19 cellular contexts compared by ENCODE assay signal in genomic region chr1:110481968-110482623, GRCh38. TPM values are rescaled to one million over a fixed set of nuclear protein-coding genes. Genes with fewer than 3 reads are reported as not detected.
"Had no signal": no experiment of that assay in that cellular context is flagged by ENCODE, and none has a peak within 500 bp of the region (broad histone marks: within the 10 kb centered on the region; RNA-seq: fewer than 3 reads in every experiment).

No MANE protein-coding gene starts in this region.

- ATAC-seq: activated CD4-positive, alpha-beta T cell treated with anti-CD3 and anti-CD28 coated beads for 36 hours had no signal

- H3K36me3 Mint-ChIP-seq: activated naive CD4-positive, alpha-beta T cell treated with anti-CD3 and anti-CD28 coated beads, Interleukin-2, amount 50 U/mL, for 24 hours had no signal

- H3K9me3 ChIP-seq: esophagus squamous epithelium, right lobe of liver, stomach, thoracic aorta had no signal

- H3K4me3 Mint-ChIP-seq: activated CD4-positive, alpha-beta memory T cell treated with anti-CD3 and anti-CD28 coated beads, Interleukin-2, amount 10 ng/mL, durations not matched to agents 7 days and 5 days; activated CD4-positive, alpha-beta T cell treated with anti-CD3 and anti-CD28 coated beads for 36 hours; activated naive CD4-positive, alpha-beta T cell treated with anti-CD3 and anti-CD28 coated beads, Interleukin-2, amount 50 U/mL, for 24 hours; nephron; T-helper 17 cell had no signal

- H3K27ac Mint-ChIP-seq: activated CD4-positive, alpha-beta memory T cell treated with anti-CD3 and anti-CD28 coated beads, Interleukin-2, amount 10 ng/mL, durations not matched to agents 7 days and 5 days; activated CD4-positive, alpha-beta T cell treated with anti-CD3 and anti-CD28 coated beads for 36 hours; activated naive CD4-positive, alpha-beta T cell treated with anti-CD3 and anti-CD28 coated beads, Interleukin-2, amount 50 U/mL, for 24 hours; nephron; progenitor cell of endocrine pancreas; T-helper 17 cell had no signal

- H3K9me3 Mint-ChIP-seq: activated CD4-positive, alpha-beta memory T cell treated with anti-CD3 and anti-CD28 coated beads, Interleukin-2, amount 10 ng/mL, durations not matched to agents 7 days and 5 days; activated naive CD4-positive, alpha-beta T cell treated with anti-CD3 and anti-CD28 coated beads, Interleukin-2, amount 50 U/mL, for 24 hours; nephron had no signal

- H3K36me3 ChIP-seq: esophagus squamous epithelium, right lobe of liver, stomach, thoracic aorta had no signal

- H3K27me3 ChIP-seq: esophagus squamous epithelium, right lobe of liver had no signal

- H3K27ac ChIP-seq: coronary artery, esophagus squamous epithelium, right lobe of liver, stomach, thoracic aorta had no signal

- H3K4me1 ChIP-seq: right lobe of liver had no signal

- H3K4me3 ChIP-seq: coronary artery, esophagus squamous epithelium, right lobe of liver, stomach, thoracic aorta had no signal

- H3K4me1 Mint-ChIP-seq: activated naive CD4-positive, alpha-beta T cell treated with anti-CD3 and anti-CD28 coated beads, Interleukin-2, amount 50 U/mL, for 24 hours; nephron had no signal

- DNase-seq: activated CD4-positive, alpha-beta memory T cell treated with anti-CD3 and anti-CD28 coated beads, Interleukin-2, amount 10 ng/mL, durations not matched to agents 7 days and 5 days; activated CD4-positive, alpha-beta T cell treated with anti-CD3 and anti-CD28 coated beads for 36 hours; activated effector memory CD4-positive, alpha-beta T cell treated with anti-CD3 and anti-CD28 coated beads, Interleukin-2, amount 50 U/mL, for 16 hours; activated T-cell treated with anti-CD3 and anti-CD28 coated beads, Interleukin-2, amount 50 U/mL, for 48 hours; amniotic stem cell; esophagus squamous epithelium; right lobe of liver; stimulated activated CD4-positive, alpha-beta T cell treated with anti-CD3 and anti-CD28 coated beads, Interleukin-1b, Interleukin-23, amount 100 ng/mL, for 48 hours; stomach; T-helper 17 cell had no signal

RNA-seq across cellular contexts. Expression of gene PROK1, which starts 31.1 kb away (rescaled TPM):
- total RNA-seq: activated CD4-positive, alpha-beta memory T cell treated with anti-CD3 and anti-CD28 coated beads, Interleukin-2, amount 10 ng/mL, durations not matched to agents 7 days and 5 days; activated CD4-positive, alpha-beta T cell treated with anti-CD3 and anti-CD28 coated beads for 36 hours; frontal cortex; liver; progenitor cell of endocrine pancreas; right lobe of liver; stomach; T-helper 17 cell; urinary bladder had no signal

RNA-seq across cellular contexts. Expression of gene KCNA10, which starts 36.9 kb away (rescaled TPM):
- total RNA-seq: activated CD4-positive, alpha-beta memory T cell treated with anti-CD3 and anti-CD28 coated beads, Interleukin-2, amount 10 ng/mL, durations not matched to agents 7 days and 5 days; activated CD4-positive, alpha-beta T cell treated with anti-CD3 and anti-CD28 coated beads for 36 hours; esophagus squamous epithelium; frontal cortex; liver; omental fat pad; progenitor cell of endocrine pancreas; right lobe of liver; T-helper 17 cell; thoracic aorta; urinary bladder had no signal
- polyA plus RNA-seq: liver, urinary bladder had no signal
